1 cellular context compared by ENCODE assay signal in genomic region chr4:126216611-126217010, GRCh38.
TF ChIP-seq lines count a peak whose summit lies in the region.

No MANE protein-coding gene starts in this region.

TF ChIP-seq in K562, 482 proteins besides CTCF, POLR2A, EP300 and RAD21 (continued from another document):
- TF ChIP-seq RREB1 (CRISPR knock-in tag; IDR thresholded peaks at IDR 0.05) (no peak), HNRNPUL1 (IDR thresholded peaks at IDR 0.05; ENCODE audit: low read length) (no peak), MCM2 (IDR thresholded peaks at IDR 0.05; ENCODE audit: low read depth) (no peak), ZKSCAN3 (CRISPR knock-in tag; IDR thresholded peaks at IDR 0.05) (no peak), DDX20 (tag; IDR thresholded peaks at IDR 0.05; ENCODE audit: low read depth) (no peak), MXI1 (IDR thresholded peaks at IDR 0.05; ENCODE audit: low read depth, low read length) (no peak), ZNF316 (IDR thresholded peaks at IDR 0.05) (peak; percentile 90), DLX4 (CRISPR knock-in tag; IDR thresholded peaks at IDR 0.05) (no peak), MAFF (IDR thresholded peaks at IDR 0.05; ENCODE audit: low read length) (peak; percentile 85), MAFG (tag; conservative IDR thresholded peaks at IDR 0.05) (peak; percentile 56), MAFK (IDR thresholded peaks at IDR 0.05; ENCODE audit: low read length) (peak; percentile 91), ZNF449 (CRISPR knock-in tag; IDR thresholded peaks at IDR 0.05) (no peak)
